ENCODE assay signal across 17 cellular contexts in genomic region chr3:195549001-195549400, GRCh38. TPM values are rescaled to one million over a fixed set of nuclear protein-coding genes. Genes with fewer than 3 reads are reported as not detected.
DNase-seq lines count a peak whose midpoint lies in the region; ATAC-seq and TF ChIP-seq lines count a peak whose summit lies in the region.
"Had no signal": no experiment of that assay in that cellular context is flagged by ENCODE, and none has a peak within 500 bp of the region (broad histone marks: within the 10 kb centered on the region; RNA-seq: fewer than 3 reads in every experiment).

No MANE protein-coding gene starts in this region.

- H3K9me3 ChIP-seq in CD4-positive, alpha-beta T cell (ENCODE audit: control insufficient read depth, low read length) = no peaks in the 10 kb centered on the region
- H3K9me3 ChIP-seq in CD8-positive, alpha-beta memory T cell (ENCODE audit: low read length) = no peaks in the 10 kb centered on the region
- H3K9me3 ChIP-seq: SK-N-SH had no signal

- H3K36me3 ChIP-seq in CD8-positive, alpha-beta memory T cell (ENCODE audit: insufficient read depth, low read length) = no peaks in the 10 kb centered on the region
- H3K36me3 ChIP-seq: WERI-Rb-1 had no signal

- peak overlapping the region; percentile 76 for H3K4me3 Mint-ChIP-seq in CD4-positive, alpha-beta T cell
- peak overlapping the region; percentile 43 to 85 (median 58) for H3K4me3 Mint-ChIP-seq in CD8-positive, alpha-beta memory T cell
- H3K4me3 Mint-ChIP-seq in activated T-helper 1 cell treated with anti-CD3 and anti-CD28 coated beads, Interleukin-12 subunit alpha, Interleukin-12 subunit beta, Interleukin-2, Interleukin-4 antibody, amounts not matched to agents 30 ng/mL and 10 ng/mL and 1 ng/mL, durations not matched to agents 14 hours and 24 hours and 36 hours = peak overlapping the region; percentile 43
- H3K4me3 Mint-ChIP-seq in activated T-helper 2 cell treated with anti-CD3 and anti-CD28 coated beads, Interferon-gamma antibody, Interleukin-2, Interleukin-4, amounts not matched to agents 10 μg/mL and 5 μg/mL and 100 μg/mL, durations not matched to agents 14 hours and 24 hours and 36 hours (ENCODE audit: low read depth) = no peak overlapping the region

- H3K27me3 ChIP-seq in CD4-positive, alpha-beta T cell (ENCODE audit: control insufficient read depth, insufficient read depth, low read length) = no peaks in the 10 kb centered on the region
- no peaks in the 10 kb centered on the region for H3K27me3 ChIP-seq in CD8-positive, alpha-beta memory T cell (ENCODE audit: insufficient read depth, low read length, poor library complexity, severe bottlenecking)
- H3K27me3 ChIP-seq: foreskin keratinocyte had no signal

- POLR2A ChIA-PET in CD4-positive, alpha-beta T cell (lab: Charles Lee) = interaction anchor here (1.4 to 9.6 kb wide), 7 partner anchors 8 to 346 kb away, joined by 6 to 202 read pairs (median 9); partner anchors contain the start of genes ACAP2, PPP1R2 and XXYLT1
- POLR2A ChIA-PET in CD8-positive, alpha-beta memory T cell (lab: Charles Lee) = interaction anchor here (2.2 kb wide), 1 partner anchor 278 kb away, joined by 10 read pairs; the partner anchor contains the start of gene XXYLT1

- no peak for TF ChIP-seq CTCF in CD4-positive, alpha-beta T cell (IDR thresholded peaks at IDR 0.05)

- H3K4me3 ChIP-seq in CD8-positive, alpha-beta memory T cell (ENCODE audit: low read length) = peak overlapping the region; percentile 50

- peaks cover 95% of the 10 kb centered on the region for H3K4me1 ChIP-seq in CD8-positive, alpha-beta memory T cell (ENCODE audit: insufficient read depth, low read length)

- peaks cover 3% of the 10 kb centered on the region for H3K36me3 Mint-ChIP-seq in CD4-positive, alpha-beta T cell (ENCODE audit: low read depth)
- H3K36me3 Mint-ChIP-seq in CD8-positive, alpha-beta memory T cell = no peaks in the 10 kb centered on the region
- peaks cover 2% of the 10 kb centered on the region for H3K36me3 Mint-ChIP-seq in activated T-helper 1 cell treated with anti-CD3 and anti-CD28 coated beads, Interleukin-12 subunit alpha, Interleukin-12 subunit beta, Interleukin-2, Interleukin-4 antibody, amounts not matched to agents 30 ng/mL and 10 ng/mL and 1 ng/mL, durations not matched to agents 14 hours and 24 hours and 36 hours (ENCODE audit: low read depth)
- H3K36me3 Mint-ChIP-seq in activated T-helper 2 cell treated with anti-CD3 and anti-CD28 coated beads, Interferon-gamma antibody, Interleukin-2, Interleukin-4, amounts not matched to agents 10 μg/mL and 5 μg/mL and 100 μg/mL, durations not matched to agents 14 hours and 24 hours and 36 hours (ENCODE audit: low read depth) = no peaks in the 10 kb centered on the region

- H3K4me1 Mint-ChIP-seq in CD4-positive, alpha-beta T cell (ENCODE audit: low read depth) = peaks cover 94% of the 10 kb centered on the region
- peaks cover 79 to 92% (median 90%) of the 10 kb centered on the region in 3 donors for H3K4me1 Mint-ChIP-seq in CD8-positive, alpha-beta memory T cell
- peaks cover 84% of the 10 kb centered on the region for H3K4me1 Mint-ChIP-seq in activated T-helper 1 cell treated with anti-CD3 and anti-CD28 coated beads, Interleukin-12 subunit alpha, Interleukin-12 subunit beta, Interleukin-2, Interleukin-4 antibody, amounts not matched to agents 30 ng/mL and 10 ng/mL and 1 ng/mL, durations not matched to agents 14 hours and 24 hours and 36 hours (ENCODE audit: low read depth)
- H3K4me1 Mint-ChIP-seq in activated T-helper 2 cell treated with anti-CD3 and anti-CD28 coated beads, Interferon-gamma antibody, Interleukin-2, Interleukin-4, amounts not matched to agents 10 μg/mL and 5 μg/mL and 100 μg/mL, durations not matched to agents 14 hours and 24 hours and 36 hours (ENCODE audit: low read depth) = peaks cover 71% of the 10 kb centered on the region

- H3K27ac Mint-ChIP-seq in CD4-positive, alpha-beta T cell = peak overlapping the region; percentile 93
- peak overlapping the region; percentile 49 to 97 (median 85) for H3K27ac Mint-ChIP-seq in CD8-positive, alpha-beta memory T cell
- peak overlapping the region; percentile 54 for H3K27ac Mint-ChIP-seq in activated T-helper 1 cell treated with anti-CD3 and anti-CD28 coated beads, Interleukin-12 subunit alpha, Interleukin-12 subunit beta, Interleukin-2, Interleukin-4 antibody, amounts not matched to agents 30 ng/mL and 10 ng/mL and 1 ng/mL, durations not matched to agents 14 hours and 24 hours and 36 hours
- no peak overlapping the region for H3K27ac Mint-ChIP-seq in activated T-helper 2 cell treated with anti-CD3 and anti-CD28 coated beads, Interferon-gamma antibody, Interleukin-2, Interleukin-4, amounts not matched to agents 10 μg/mL and 5 μg/mL and 100 μg/mL, durations not matched to agents 14 hours and 24 hours and 36 hours

- no peaks in the 10 kb centered on the region for H3K9me3 Mint-ChIP-seq in CD4-positive, alpha-beta T cell
- H3K9me3 Mint-ChIP-seq in CD8-positive, alpha-beta memory T cell = no peaks in the 10 kb centered on the region
- no peaks in the 10 kb centered on the region for H3K9me3 Mint-ChIP-seq in activated T-helper 1 cell treated with anti-CD3 and anti-CD28 coated beads, Interleukin-12 subunit alpha, Interleukin-12 subunit beta, Interleukin-2, Interleukin-4 antibody, amounts not matched to agents 30 ng/mL and 10 ng/mL and 1 ng/mL, durations not matched to agents 14 hours and 24 hours and 36 hours
- H3K9me3 Mint-ChIP-seq in activated T-helper 2 cell treated with anti-CD3 and anti-CD28 coated beads, Interferon-gamma antibody, Interleukin-2, Interleukin-4, amounts not matched to agents 10 μg/mL and 5 μg/mL and 100 μg/mL, durations not matched to agents 14 hours and 24 hours and 36 hours = no peaks in the 10 kb centered on the region

- CTCF ChIA-PET in CD4-positive, alpha-beta T cell (lab: Charles Lee) = interaction anchor here (1.4 kb wide), 1 partner anchor 27 kb away, joined by 3 read pairs; no protein-coding TSS in a partner anchor
- CTCF ChIA-PET in CD8-positive, alpha-beta memory T cell (lab: Charles Lee) = interaction anchor here (1.4 kb wide), 1 partner anchor 9 kb away, joined by 5 read pairs; no protein-coding TSS in a partner anchor

- no peaks in the 10 kb centered on the region for H3K27me3 Mint-ChIP-seq in CD4-positive, alpha-beta T cell
- no peaks in the 10 kb centered on the region for H3K27me3 Mint-ChIP-seq in CD8-positive, alpha-beta memory T cell
- no peaks in the 10 kb centered on the region for H3K27me3 Mint-ChIP-seq in activated T-helper 1 cell treated with anti-CD3 and anti-CD28 coated beads, Interleukin-12 subunit alpha, Interleukin-12 subunit beta, Interleukin-2, Interleukin-4 antibody, amounts not matched to agents 30 ng/mL and 10 ng/mL and 1 ng/mL, durations not matched to agents 14 hours and 24 hours and 36 hours (ENCODE audit: insufficient read depth)
- H3K27me3 Mint-ChIP-seq in activated T-helper 2 cell treated with anti-CD3 and anti-CD28 coated beads, Interferon-gamma antibody, Interleukin-2, Interleukin-4, amounts not matched to agents 10 μg/mL and 5 μg/mL and 100 μg/mL, durations not matched to agents 14 hours and 24 hours and 36 hours (ENCODE audit: low read depth) = no peaks in the 10 kb centered on the region

- DNase-seq in CD4-positive, alpha-beta T cell = no peak
- DNase-seq in CD8-positive, alpha-beta memory T cell = no peak
- DNase-seq in activated T-helper 1 cell treated with anti-CD3 and anti-CD28 coated beads, Interleukin-12 subunit alpha, Interleukin-12 subunit beta, Interleukin-2, Interleukin-4 antibody, amounts not matched to agents 30 ng/mL and 10 ng/mL and 1 ng/mL, durations not matched to agents 14 hours and 24 hours and 36 hours (ENCODE audit: low spot score) = no peak
- no peak for DNase-seq in left colon
- DNase-seq in activated T-helper 2 cell treated with anti-CD3 and anti-CD28 coated beads, Interferon-gamma antibody, Interleukin-2, Interleukin-4, amounts not matched to agents 10 μg/mL and 5 μg/mL and 100 μg/mL, durations not matched to agents 14 hours and 24 hours and 36 hours (ENCODE audit: low spot score) = no peak
- DNase-seq in stimulated activated CD4-positive, alpha-beta T cell treated with anti-CD3 and anti-CD28 coated beads, Interleukin-12 subunit alpha, Interleukin-12 subunit beta, amount 100 ng/mL, for 4 hours = no peak
- DNase-seq: amniotic stem cell, foreskin keratinocyte, GOT3, mammary epithelial cell, NCI-H1930, SK-N-SH, WERI-Rb-1 had no signal

- H3K27ac ChIP-seq in CD4-positive, alpha-beta T cell (ENCODE audit: low read depth, low read length) = peak overlapping the region; percentile 81
- H3K27ac ChIP-seq in CD8-positive, alpha-beta memory T cell (ENCODE audit: low read depth, low read length) = no peak overlapping the region
- H3K27ac ChIP-seq: C4-2B, foreskin keratinocyte, WERI-Rb-1 had no signal

- ATAC-seq in CD4-positive, alpha-beta T cell (ENCODE audit: poor library complexity) = no peak
- ATAC-seq in left colon = peak; percentile 63
- ATAC-seq in GM21447 (IDR thresholded peaks at IDR 0.05; ENCODE audit: unreplicated experiment) = no peak
- ATAC-seq: foreskin keratinocyte had no signal

- intact Hi-C loops in CD4-positive, alpha-beta T cell (cut with DNase I, micrococcal nuclease) = loop anchor here in 1 of 2 experiments (5.0 to 10.0 kb wide), 4 partner anchors 353 to 1064 kb away; partner anchors contain the start of genes ATP13A3 and LSG1
- intact Hi-C loops in activated T-helper 1 cell treated with anti-CD3 and anti-CD28 coated beads, Interleukin-12 subunit alpha, Interleukin-12 subunit beta, Interleukin-2, Interleukin-4 antibody, amounts not matched to agents 30 ng/mL and 10 ng/mL and 1 ng/mL, durations not matched to agents 14 hours and 24 hours and 36 hours (cut with micrococcal nuclease) = loop anchor here (5.0 to 10.0 kb wide), 5 partner anchors 782 to 1414 kb away; partner anchors contain the start of genes ATP13A3, CEP19, HES1 and PIGX
- intact Hi-C loops in left colon (cut with DNase I, micrococcal nuclease) = no loop called here
- intact Hi-C loops in activated T-helper 2 cell treated with anti-CD3 and anti-CD28 coated beads, Interferon-gamma antibody, Interleukin-2, Interleukin-4, amounts not matched to agents 10 μg/mL and 5 μg/mL and 100 μg/mL, durations not matched to agents 14 hours and 24 hours and 36 hours (cut with micrococcal nuclease) = no loop called here

RNA-seq across cellular contexts. Expression of gene PPP1R2, which starts 5.9 kb away (rescaled TPM):
- 100 to 1,000 TPM; 205 to 210 TPM for total RNA-seq in CD4-positive, alpha-beta T cell
- total RNA-seq in CD8-positive, alpha-beta memory T cell = 100 to 1,000 TPM; 106 to 109 TPM
- 209 TPM for polyA plus RNA-seq in CD8-positive, alpha-beta memory T cell
- 98.8 and 106 TPM in 2 replicates for total RNA-seq in activated T-helper 1 cell treated with anti-CD3 and anti-CD28 coated beads, Interleukin-12 subunit alpha, Interleukin-12 subunit beta, Interleukin-2, Interleukin-4 antibody, amounts not matched to agents 30 ng/mL and 10 ng/mL and 1 ng/mL, durations not matched to agents 14 hours and 24 hours and 36 hours
- 10 to 100 TPM; 41.1 to 50.5 TPM for total RNA-seq in left colon
- 74.2 and 75.0 TPM in 2 replicates for total RNA-seq in activated T-helper 2 cell treated with anti-CD3 and anti-CD28 coated beads, Interferon-gamma antibody, Interleukin-2, Interleukin-4, amounts not matched to agents 10 μg/mL and 5 μg/mL and 100 μg/mL, durations not matched to agents 14 hours and 24 hours and 36 hours

RNA-seq across cellular contexts. Expression of gene APOD, which starts 34.7 kb away (rescaled TPM):
- total RNA-seq in CD4-positive, alpha-beta T cell = not detected
- total RNA-seq in CD8-positive, alpha-beta memory T cell = under 1 TPM in 1 of 2 experiments, not detected in 1; 0.20 TPM
- not detected for polyA plus RNA-seq in CD8-positive, alpha-beta memory T cell
- total RNA-seq in activated T-helper 1 cell treated with anti-CD3 and anti-CD28 coated beads, Interleukin-12 subunit alpha, Interleukin-12 subunit beta, Interleukin-2, Interleukin-4 antibody, amounts not matched to agents 30 ng/mL and 10 ng/mL and 1 ng/mL, durations not matched to agents 14 hours and 24 hours and 36 hours = 3.4 and 4.0 TPM in 2 replicates
- 10 to 100 TPM; 20.5 to 27.4 TPM for total RNA-seq in left colon
- total RNA-seq in activated T-helper 2 cell treated with anti-CD3 and anti-CD28 coated beads, Interferon-gamma antibody, Interleukin-2, Interleukin-4, amounts not matched to agents 10 μg/mL and 5 μg/mL and 100 μg/mL, durations not matched to agents 14 hours and 24 hours and 36 hours = 0.87 and 1.3 TPM in 2 replicates
- total RNA-seq: Daoy, foreskin keratinocyte, OCI-LY7 had no signal
